In genomic region chr1:108886292-108886691, GRCh38 we compare ENCODE assay signal across 19 cellular contexts. TPM values are rescaled to one million over a fixed set of nuclear protein-coding genes. Genes with fewer than 3 reads are reported as not detected.
A peak's percentile ranks its signal among the peaks of the same experiment; 100 is the strongest.
DNase-seq lines count a peak whose midpoint lies in the region; ATAC-seq and TF ChIP-seq lines count a peak whose summit lies in the region.
"Had no signal": no experiment of that assay in that cellular context is flagged by ENCODE, and none has a peak within 500 bp of the region (broad histone marks: within the 10 kb centered on the region; RNA-seq: fewer than 3 reads in every experiment).

No MANE protein-coding gene starts in this region.

- no peaks in the 10 kb centered on the region for H3K4me1 ChIP-seq in HEK293 (ENCODE audit: control insufficient read depth, insufficient read depth, low read length)
- no peaks in the 10 kb centered on the region for H3K4me1 ChIP-seq in trophoblast cell (ENCODE audit: control insufficient read depth in 1 of 2, insufficient read depth in 2 of 2, low read length in 2 of 2)
- H3K4me1 ChIP-seq in endodermal cell (ENCODE audit: control insufficient read depth, insufficient read depth, low read length), result peaks cover 7% of the 10 kb centered on the region
- H3K4me1 ChIP-seq: BLaER1 had no signal

- H3K18ac ChIP-seq in trophoblast cell (ENCODE audit: low read length), result no peak overlapping the region

- H3K27ac ChIP-seq in HEK293 (ENCODE audit: extremely low read depth, low read depth, low read length), result no peak overlapping the region
- H3K27ac ChIP-seq in trophoblast cell (ENCODE audit: low read depth, low read length), result no peak overlapping the region
- H3K27ac ChIP-seq in endodermal cell (ENCODE audit: low read depth, low read length), result no peak overlapping the region
- H3K27ac ChIP-seq: BLaER1 had no signal

- peaks cover 2% of the 10 kb centered on the region for H3K79me2 ChIP-seq in trophoblast cell (ENCODE audit: control insufficient read depth, insufficient read depth, low read length, poor library complexity)

- H3K4me3 ChIP-seq in HEK293 (ENCODE audit: low read depth, low read length) (no peak overlapping the region), trophoblast cell (ENCODE audit: low read depth, low read length) (no peak overlapping the region), endodermal cell (ENCODE audit: low read length) (no peak overlapping the region), foreskin fibroblast (ENCODE audit: low read depth in 1 of 2, low read length in 2 of 2) (no peak overlapping the region)
- H3K4me3 ChIP-seq: BLaER1 had no signal

- no peaks in the 10 kb centered on the region for H3K27me3 ChIP-seq in trophoblast cell (ENCODE audit: insufficient read depth, low read length)
- H3K27me3 ChIP-seq in endodermal cell (ENCODE audit: control insufficient read depth, insufficient read depth, low read length, poor library complexity, severe bottlenecking), result no peaks in the 10 kb centered on the region
- H3K27me3 ChIP-seq: BLaER1 had no signal

- H3K36me3 ChIP-seq in HEK293 (ENCODE audit: control insufficient read depth in 2 of 2, insufficient read depth in 1 of 2, low read length in 2 of 2) (no peaks in the 10 kb centered on the region), trophoblast cell (ENCODE audit: control insufficient read depth in 1 of 2, insufficient read depth in 2 of 2, low read length in 2 of 2) (peaks cover 0 to 2% of the 10 kb centered on the region in 2 experiments), endodermal cell (ENCODE audit: control insufficient read depth, insufficient read depth, low read length) (peaks cover 67% of the 10 kb centered on the region)
- H3K36me3 ChIP-seq: BLaER1 had no signal

- POLR2A ChIA-PET in HEK293 (lab: Yijun Ruan, JAX), result no interaction called here

- H3K4me1 Mint-ChIP-seq in endodermal cell, result peaks cover 13% of the 10 kb centered on the region
- H3K4me1 Mint-ChIP-seq: IgD-negative memory B cell had no signal

- no peaks in the 10 kb centered on the region for H3K79me1 ChIP-seq in trophoblast cell (ENCODE audit: low read length)

- no peak overlapping the region for H3K4me3 Mint-ChIP-seq in endodermal cell
- H3K4me3 Mint-ChIP-seq: CD14-positive monocyte; CD4-positive, alpha-beta memory T cell; IgD-negative memory B cell had no signal

- peak overlapping the region; percentile 5 for H3K23ac ChIP-seq in trophoblast cell (ENCODE audit: low read length)

- no peaks in the 10 kb centered on the region for H3K9me3 Mint-ChIP-seq in endodermal cell
- H3K9me3 Mint-ChIP-seq: CD14-positive monocyte; CD4-positive, alpha-beta memory T cell; IgD-negative memory B cell had no signal

- CTCF ChIA-PET in HEK293 (lab: Yijun Ruan, JAX), result interaction anchor here (1.0 kb wide), 1 partner anchor 11 kb away, joined by 3 read pairs; no protein-coding TSS in a partner anchor

- no peak overlapping the region for H3K4ac ChIP-seq in trophoblast cell (ENCODE audit: low read depth, low read length)

- H3K4me2 ChIP-seq in trophoblast cell (ENCODE audit: low read length), result no peak overlapping the region
- H3K4me2 ChIP-seq: BLaER1 had no signal

- no peak overlapping the region for H4K91ac ChIP-seq in trophoblast cell (ENCODE audit: low read depth, low read length)

- H3K27ac Mint-ChIP-seq in endodermal cell, result no peak overlapping the region
- H3K27ac Mint-ChIP-seq: CD14-positive monocyte; CD4-positive, alpha-beta memory T cell; IgD-negative memory B cell had no signal

- no peak overlapping the region for H2BK120ac ChIP-seq in trophoblast cell (ENCODE audit: insufficient read depth, low read length, poor library complexity)

- H2AK5ac ChIP-seq in trophoblast cell (ENCODE audit: low read length), result no peak overlapping the region

- peaks cover 9% of the 10 kb centered on the region for H3K36me3 Mint-ChIP-seq in endodermal cell (ENCODE audit: low read depth)
- H3K36me3 Mint-ChIP-seq: CD4-positive, alpha-beta memory T cell had no signal

- no peaks in the 10 kb centered on the region for H3K9me3 ChIP-seq in HEK293 (ENCODE audit: control insufficient read depth, insufficient read depth, low read depth, low read length)
- no peaks in the 10 kb centered on the region for H3K9me3 ChIP-seq in trophoblast cell (ENCODE audit: insufficient read depth, low read depth, low read length)
- no peaks in the 10 kb centered on the region for H3K9me3 ChIP-seq in endodermal cell (ENCODE audit: control insufficient read depth, low read length)
- H3K9me3 ChIP-seq: BLaER1 had no signal

- no peak overlapping the region for H4K8ac ChIP-seq in trophoblast cell (ENCODE audit: low read depth, low read length)

- no peak for TF ChIP-seq CTCF in HEK293 (tag by site-specific recombination; IDR thresholded peaks at IDR 0.05)
- TF ChIP-seq CTCF in endodermal cell (conservative IDR thresholded peaks at IDR 0.05), result no peak
- no peak for TF ChIP-seq CTCF in foreskin fibroblast (IDR thresholded peaks at IDR 0.05; ENCODE audit: low read depth, low read length)

- no peak overlapping the region for H3K14ac ChIP-seq in trophoblast cell (ENCODE audit: low read length)

- ATAC-seq in GM18519 (IDR thresholded peaks at IDR 0.05; ENCODE audit: low FRiP score, unreplicated experiment), result no peak
- no peak for ATAC-seq in stimulated activated naive CD8-positive, alpha-beta T cell treated with anti-CD3 and anti-CD28 coated beads, Interleukin-15, Interleukin-2, amounts not matched to agents 100 U/mL and 50 U/mL, for 24 hours
- ATAC-seq: HCT116 had no signal

- no peak overlapping the region for H2BK12ac ChIP-seq in trophoblast cell (ENCODE audit: low read length)

- peak; percentile 5 for DNase-seq in NCI-H69 (lab: John Stamatoyannopoulos, UW)
- DNase-seq in fibroblast of gingiva (ENCODE audit: low read depth), result peak; percentile 68
- DNase-seq in trophoblast cell, result no peak
- DNase-seq in endodermal cell, result no peak
- DNase-seq in foreskin fibroblast, result no peak
- DNase-seq in stimulated activated naive CD8-positive, alpha-beta T cell treated with anti-CD3 and anti-CD28 coated beads, Interleukin-15, Interleukin-2, amounts not matched to agents 100 U/mL and 50 U/mL, for 24 hours, result no peak
- DNase-seq: CD4-positive, alpha-beta memory T cell; DMS153; DMS79; GDM1; GOT3; H7 had no signal

- no peak overlapping the region for H2BK5ac ChIP-seq in trophoblast cell (ENCODE audit: low read depth, low read length, poor library complexity)

- no CpG with 5 or more reads among the region's 2 CpGs for WGBS in trophoblast cell (ENCODE audit: extremely low coverage, insufficient coverage, insufficient read length)
- WGBS in endodermal cell (ENCODE audit: insufficient coverage in 1 of 2, insufficient read length in 1 of 2), 2 experiments, result 90 to 100% methylated on average over 1 of the region's 2 CpGs

- H3K9ac ChIP-seq in trophoblast cell (ENCODE audit: low read length) (no peak overlapping the region), endodermal cell (ENCODE audit: extremely low read depth, low read length, poor library complexity, severe bottlenecking) (no peak overlapping the region)
- H3K9ac ChIP-seq: BLaER1 had no signal

- H4K12ac ChIP-seq in trophoblast cell (ENCODE audit: low read depth, low read length), result no peak overlapping the region

- H3K27me3 Mint-ChIP-seq in endodermal cell (ENCODE audit: insufficient read depth), result no peaks in the 10 kb centered on the region
- H3K27me3 Mint-ChIP-seq: CD4-positive, alpha-beta memory T cell; IgD-negative memory B cell had no signal

- no peak overlapping the region for H2AFZ ChIP-seq in trophoblast cell (ENCODE audit: insufficient read depth, low read length, poor library complexity)

TF ChIP-seq in HEK293, 187 proteins besides CTCF, POLR2A, EP300 and RAD21:
- TF ChIP-seq KLF1 (tag by site-specific recombination; IDR thresholded peaks at IDR 0.05) (no peak), ZBTB48 (tag by site-specific recombination; IDR thresholded peaks at IDR 0.05) (peak; percentile 50; the same call in 1 of the 2 replicates)

RNA-seq across cellular contexts. Expression of gene GPSM2, which starts 9.5 kb away (rescaled TPM):
- 33.5 and 33.8 TPM in 2 replicates for polyA plus RNA-seq in trophoblast cell (2013)
- total RNA-seq in endodermal cell, result 10 to 100 TPM; 39.0 to 60.1 TPM
- 47.1 TPM for polyA plus RNA-seq in endodermal cell (2013, experiment 1 of 2)
- polyA plus RNA-seq in endodermal cell (2013, experiment 2 of 2), result 57.8 TPM

RNA-seq across cellular contexts. Expression of gene AKNAD1, which starts 29.4 kb away (rescaled TPM):
- 0.19 and 0.26 TPM in 2 replicates for polyA plus RNA-seq in trophoblast cell (2013)
- total RNA-seq in endodermal cell, result 1 to 10 TPM in 1 of 2 donors, under 1 TPM in 1; 0.20 to 2.0 TPM
- polyA plus RNA-seq in endodermal cell (2013, experiment 1 of 2), result 0.43 TPM
- polyA plus RNA-seq in endodermal cell (2013, experiment 2 of 2), result 0.29 TPM
- total RNA-seq: CD4-positive, alpha-beta memory T cell; Daoy; H7 had no signal
- polyA plus RNA-seq: CD14-positive monocyte; CD4-positive, alpha-beta memory T cell; IgD-negative memory B cell had no signal

Comparison
In these comparisons a context has a peak if more than half of its experiments do, and no peak if none do; other contexts are left out.
1. DNase-seq: peak in NCI-H69 (single experiment) and fibroblast of gingiva (single experiment); none in trophoblast cell (0 of 2), endodermal cell (single experiment), foreskin fibroblast (0 of 2) and stimulated activated naive CD8-positive, alpha-beta T cell treated with anti-CD3 and anti-CD28 coated beads, Interleukin-15, Interleukin-2, amounts not matched to agents 100 U/mL and 50 U/mL, for 24 hours (single experiment).